Comparison of ENCODE assay signal across 1 cellular context in the genomic region with DNA sequence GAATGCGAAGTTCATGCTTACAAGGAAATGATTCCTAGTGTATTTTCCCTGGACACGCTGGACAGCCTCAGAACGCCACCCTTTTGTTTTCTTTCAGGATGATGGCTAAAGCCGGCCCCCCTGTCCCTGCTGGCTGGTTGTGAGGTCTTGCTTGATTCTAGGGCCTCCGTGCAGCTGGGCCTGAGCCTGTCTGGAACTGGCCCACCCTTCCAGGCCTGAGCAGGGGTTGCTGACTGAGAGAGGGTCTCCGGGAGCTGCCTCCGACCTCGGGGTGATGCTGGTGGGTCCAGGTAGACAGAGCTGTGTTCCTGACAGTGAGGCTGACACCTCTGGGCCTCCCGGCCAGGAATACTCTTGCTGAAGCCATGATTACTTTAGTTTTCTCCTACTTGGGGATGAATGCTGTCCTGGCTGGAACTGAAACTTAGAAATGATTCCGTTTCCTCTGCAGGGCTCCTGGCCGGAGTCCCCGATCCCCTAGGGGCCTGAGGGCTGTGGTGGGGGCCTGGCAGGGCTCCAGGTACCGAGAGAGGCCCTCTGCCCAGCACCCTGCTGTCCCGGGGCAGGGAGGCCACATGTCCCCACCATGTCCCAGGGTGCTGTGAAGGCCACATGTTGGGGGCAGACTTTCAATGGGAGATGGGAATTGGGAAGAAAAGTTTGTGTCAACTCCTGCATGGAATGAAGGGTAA.
A peak's percentile ranks its signal among the peaks of the same experiment; 100 is the strongest.
TF ChIP-seq lines count a peak whose summit lies in the region.

No MANE protein-coding gene starts in this region.

TF ChIP-seq in K562, 482 proteins besides CTCF, POLR2A, EP300 and RAD21:
- TF ChIP-seq, protein P1, sequence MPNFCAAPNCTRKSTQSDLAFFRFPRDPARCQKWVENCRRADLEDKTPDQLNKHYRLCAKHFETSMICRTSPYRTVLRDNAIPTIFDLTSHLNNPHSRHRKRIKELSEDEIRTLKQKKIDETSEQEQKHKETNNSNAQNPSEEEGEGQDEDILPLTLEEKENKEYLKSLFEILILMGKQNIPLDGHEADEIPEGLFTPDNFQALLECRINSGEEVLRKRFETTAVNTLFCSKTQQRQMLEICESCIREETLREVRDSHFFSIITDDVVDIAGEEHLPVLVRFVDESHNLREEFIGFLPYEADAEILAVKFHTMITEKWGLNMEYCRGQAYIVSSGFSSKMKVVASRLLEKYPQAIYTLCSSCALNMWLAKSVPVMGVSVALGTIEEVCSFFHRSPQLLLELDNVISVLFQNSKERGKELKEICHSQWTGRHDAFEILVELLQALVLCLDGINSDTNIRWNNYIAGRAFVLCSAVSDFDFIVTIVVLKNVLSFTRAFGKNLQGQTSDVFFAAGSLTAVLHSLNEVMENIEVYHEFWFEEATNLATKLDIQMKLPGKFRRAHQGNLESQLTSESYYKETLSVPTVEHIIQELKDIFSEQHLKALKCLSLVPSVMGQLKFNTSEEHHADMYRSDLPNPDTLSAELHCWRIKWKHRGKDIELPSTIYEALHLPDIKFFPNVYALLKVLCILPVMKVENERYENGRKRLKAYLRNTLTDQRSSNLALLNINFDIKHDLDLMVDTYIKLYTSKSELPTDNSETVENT (CRISPR knock-in tag; IDR thresholded peaks at IDR 0.05) = no peak
- TF ChIP-seq NFIC (IDR thresholded peaks at IDR 0.05) = peak; percentile 23; the same call in 1 of the 2 replicates
